21 cellular contexts compared by ENCODE assay signal in the genomic region with DNA sequence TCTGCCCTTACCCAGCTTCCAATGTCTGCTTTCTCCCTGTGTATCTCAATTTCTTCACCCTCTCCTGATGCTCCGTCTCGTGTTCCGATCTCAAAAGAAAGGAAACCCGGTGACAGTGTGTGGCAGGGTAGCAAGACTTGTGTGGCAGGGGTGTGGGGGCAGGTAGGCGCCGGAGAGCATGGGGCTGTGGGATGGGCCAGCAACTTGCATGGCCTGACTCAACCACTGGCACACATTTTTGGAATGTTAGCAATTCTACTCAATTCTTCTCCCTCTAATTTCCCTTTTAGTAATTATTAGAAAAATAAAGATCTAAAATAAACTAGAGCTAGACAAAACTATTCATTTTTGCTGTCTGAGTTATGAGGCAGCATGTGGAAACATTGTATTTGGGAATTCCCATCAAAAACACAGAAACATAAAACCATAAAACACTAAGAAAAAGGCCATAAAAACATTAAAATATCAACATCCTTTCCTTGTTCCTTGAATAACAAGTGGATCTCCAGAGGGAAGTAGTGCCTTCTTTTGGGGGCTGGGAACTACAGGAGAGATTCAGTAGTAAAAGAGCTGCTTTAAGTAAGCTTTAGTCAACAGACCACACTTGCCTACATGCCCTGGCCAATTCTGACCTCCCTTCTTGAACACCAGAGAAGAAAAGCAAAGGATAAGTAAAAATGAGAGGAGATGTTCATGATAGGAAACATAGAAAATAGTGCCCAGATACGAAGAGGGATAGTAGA. TPM values are rescaled to one million over a fixed set of nuclear protein-coding genes. Genes with fewer than 3 reads are reported as not detected.
DNase-seq lines count a peak whose midpoint lies in the region; ATAC-seq, FAIRE-seq and TF ChIP-seq lines count a peak whose summit lies in the region.
"Had no signal": no experiment of that assay in that cellular context is flagged by ENCODE, and none has a peak within 500 bp of the region (broad histone marks: within the 10 kb centered on the region; RNA-seq: fewer than 3 reads in every experiment).

No MANE protein-coding gene starts in this region.

- no peak overlapping the region for H2AFZ ChIP-seq in ACC112 (ENCODE audit: low read length, unreplicated experiment)

- H3K79me2 ChIP-seq in ACC112 (ENCODE audit: control insufficient read depth, insufficient read depth, low read length, unreplicated experiment): peaks cover 72% of the 10 kb centered on the region

- peak overlapping the region; percentile 77 for H3K27ac Mint-ChIP-seq in HFFc6
- no peak overlapping the region for H3K27ac Mint-ChIP-seq in activated CD8-positive, alpha-beta memory T cell treated with anti-CD3 and anti-CD28 coated beads, Interleukin-2, amount 10 ng/mL, durations not matched to agents 7 days and 5 days
- H3K27ac Mint-ChIP-seq: activated naive CD8-positive, alpha-beta T cell treated with anti-CD3 and anti-CD28 coated beads, Interleukin-2, amount 50 U/mL, for 24 hours; activated T-helper 1 cell treated with anti-CD3 and anti-CD28 coated beads, Interleukin-12 subunit alpha, Interleukin-12 subunit beta, Interleukin-2, Interleukin-4 antibody, amounts not matched to agents 30 ng/mL and 10 ng/mL and 1 ng/mL, durations not matched to agents 14 hours and 24 hours and 36 hours; endodermal cell; stimulated activated memory B cell treated with anti-CD40 and anti-IgM and Interleukin-4, amounts not matched to agents 10 μg/mL and 1 μg/mL and 100 μg/mL, for 72 hours had no signal

- peaks cover 66% of the 10 kb centered on the region for H3K4me1 Mint-ChIP-seq in HFFc6 (ENCODE audit: low read depth)
- no peaks in the 10 kb centered on the region for H3K4me1 Mint-ChIP-seq in activated CD8-positive, alpha-beta memory T cell treated with anti-CD3 and anti-CD28 coated beads, Interleukin-2, amount 10 ng/mL, durations not matched to agents 7 days and 5 days
- H3K4me1 Mint-ChIP-seq: activated naive CD8-positive, alpha-beta T cell treated with anti-CD3 and anti-CD28 coated beads, Interleukin-2, amount 50 U/mL, for 24 hours; endodermal cell; stimulated activated memory B cell treated with anti-CD40 and anti-IgM and Interleukin-4, amounts not matched to agents 10 μg/mL and 1 μg/mL and 100 μg/mL, for 72 hours had no signal

- H3K27me3 ChIP-seq in ACC112 (ENCODE audit: insufficient read depth, low read length): no peaks in the 10 kb centered on the region
- H3K27me3 ChIP-seq in sigmoid colon: no peaks in the 10 kb centered on the region
- no peaks in the 10 kb centered on the region for H3K27me3 ChIP-seq in upper lobe of left lung
- H3K27me3 ChIP-seq: foreskin keratinocyte had no signal

- H3K27me3 Mint-ChIP-seq in HFFc6 (ENCODE audit: insufficient read depth): no peaks in the 10 kb centered on the region
- no peaks in the 10 kb centered on the region for H3K27me3 Mint-ChIP-seq in activated CD8-positive, alpha-beta memory T cell treated with anti-CD3 and anti-CD28 coated beads, Interleukin-2, amount 10 ng/mL, durations not matched to agents 7 days and 5 days
- H3K27me3 Mint-ChIP-seq: activated naive CD8-positive, alpha-beta T cell treated with anti-CD3 and anti-CD28 coated beads, Interleukin-2, amount 50 U/mL, for 24 hours; stimulated activated memory B cell treated with anti-CD40 and anti-IgM and Interleukin-4, amounts not matched to agents 10 μg/mL and 1 μg/mL and 100 μg/mL, for 72 hours had no signal

- H3K4me3 Mint-ChIP-seq in HFFc6: peak overlapping the region; percentile 47
- H3K4me3 Mint-ChIP-seq in activated CD8-positive, alpha-beta memory T cell treated with anti-CD3 and anti-CD28 coated beads, Interleukin-2, amount 10 ng/mL, durations not matched to agents 7 days and 5 days: no peak overlapping the region
- H3K4me3 Mint-ChIP-seq: activated naive CD8-positive, alpha-beta T cell treated with anti-CD3 and anti-CD28 coated beads, Interleukin-2, amount 50 U/mL, for 24 hours; activated T-helper 1 cell treated with anti-CD3 and anti-CD28 coated beads, Interleukin-12 subunit alpha, Interleukin-12 subunit beta, Interleukin-2, Interleukin-4 antibody, amounts not matched to agents 30 ng/mL and 10 ng/mL and 1 ng/mL, durations not matched to agents 14 hours and 24 hours and 36 hours; endodermal cell; stimulated activated memory B cell treated with anti-CD40 and anti-IgM and Interleukin-4, amounts not matched to agents 10 μg/mL and 1 μg/mL and 100 μg/mL, for 72 hours had no signal

- peak overlapping the region; percentile 61 for H3K27ac ChIP-seq in ACC112 (ENCODE audit: low read depth, low read length)
- H3K27ac ChIP-seq in sigmoid colon: peak overlapping the region in 3 of 4 donors; percentile 8 to 39 (median 35)
- no peak overlapping the region for H3K27ac ChIP-seq in upper lobe of left lung
- H3K27ac ChIP-seq: foreskin keratinocyte, left ventricle myocardium inferior had no signal

- no peaks in the 10 kb centered on the region for H3K9me3 Mint-ChIP-seq in HFFc6
- peaks cover 5% of the 10 kb centered on the region for H3K9me3 Mint-ChIP-seq in activated CD8-positive, alpha-beta memory T cell treated with anti-CD3 and anti-CD28 coated beads, Interleukin-2, amount 10 ng/mL, durations not matched to agents 7 days and 5 days (ENCODE audit: low read depth)
- H3K9me3 Mint-ChIP-seq: activated naive CD8-positive, alpha-beta T cell treated with anti-CD3 and anti-CD28 coated beads, Interleukin-2, amount 50 U/mL, for 24 hours; activated T-helper 1 cell treated with anti-CD3 and anti-CD28 coated beads, Interleukin-12 subunit alpha, Interleukin-12 subunit beta, Interleukin-2, Interleukin-4 antibody, amounts not matched to agents 30 ng/mL and 10 ng/mL and 1 ng/mL, durations not matched to agents 14 hours and 24 hours and 36 hours had no signal

- TF ChIP-seq CTCF in HFFc6 (IDR thresholded peaks at IDR 0.05): no peak
- TF ChIP-seq CTCF in sigmoid colon (IDR thresholded peaks at IDR 0.05): no peak
- TF ChIP-seq CTCF in upper lobe of left lung (IDR thresholded peaks at IDR 0.05): no peak

- ATAC-seq in GM21367 (IDR thresholded peaks at IDR 0.05; ENCODE audit: unreplicated experiment): no peak
- ATAC-seq in Right ventricle myocardium inferior: no peak
- ATAC-seq in activated CD8-positive, alpha-beta memory T cell treated with anti-CD3 and anti-CD28 coated beads, Interleukin-2, amount 10 ng/mL, durations not matched to agents 7 days and 5 days: no peak
- no peak for ATAC-seq in upper lobe of left lung (ENCODE audit: low FRiP score in 2 of 2)
- ATAC-seq: activated naive CD8-positive, alpha-beta T cell treated with anti-CD3 and anti-CD28 coated beads, Interleukin-2, amount 50 U/mL, for 24 hours; foreskin keratinocyte; stimulated activated memory B cell treated with anti-CD40 and anti-IgM and Interleukin-4, amounts not matched to agents 10 μg/mL and 1 μg/mL and 100 μg/mL, for 72 hours had no signal

- H3K4me3 ChIP-seq in ACC112 (ENCODE audit: low read depth, low read length) (no peak overlapping the region), sigmoid colon (no peak overlapping the region), upper lobe of left lung (no peak overlapping the region)
- H3K4me3 ChIP-seq: HAP-1, left ventricle myocardium inferior had no signal

- 17 to 68% methylated on average over 7 of the region's 7 CpGs for WGBS in sigmoid colon, 2 donors
- WGBS in upper lobe of left lung, 2 donors: 89 to 91% methylated on average over 7 of the region's 7 CpGs

- H3K36me3 ChIP-seq in ACC112 (ENCODE audit: insufficient read depth, low read length): peaks cover 21% of the 10 kb centered on the region
- H3K36me3 ChIP-seq in sigmoid colon: peaks cover 0 to 4% (median 0%) of the 10 kb centered on the region in 4 donors
- no peaks in the 10 kb centered on the region for H3K36me3 ChIP-seq in upper lobe of left lung
- H3K36me3 ChIP-seq: HAP-1, left ventricle myocardium inferior had no signal

- FAIRE-seq in colon (lab: Jason Lieb, UNC): peak; percentile 41

- H3K9me3 ChIP-seq in sigmoid colon (no peaks in the 10 kb centered on the region), upper lobe of left lung (no peaks in the 10 kb centered on the region)
- H3K9me3 ChIP-seq: Caco-2, HAP-1, left ventricle myocardium inferior had no signal

- CTCF ChIA-PET in activated CD8-positive, alpha-beta memory T cell treated with anti-CD3 and anti-CD28 coated beads, Interleukin-2, amount 10 ng/mL, durations not matched to agents 7 days and 5 days (lab: Charles Lee): no interaction called here

- TF ChIP-seq EP300 in sigmoid colon (IDR thresholded peaks at IDR 0.05) (no peak), upper lobe of left lung (IDR thresholded peaks at IDR 0.05) (no peak)

- H3K36me3 Mint-ChIP-seq in HFFc6 (ENCODE audit: low read depth): peaks cover 20% of the 10 kb centered on the region
- no peaks in the 10 kb centered on the region for H3K36me3 Mint-ChIP-seq in activated CD8-positive, alpha-beta memory T cell treated with anti-CD3 and anti-CD28 coated beads, Interleukin-2, amount 10 ng/mL, durations not matched to agents 7 days and 5 days
- H3K36me3 Mint-ChIP-seq: stimulated activated memory B cell treated with anti-CD40 and anti-IgM and Interleukin-4, amounts not matched to agents 10 μg/mL and 1 μg/mL and 100 μg/mL, for 72 hours had no signal

- peaks cover 46% of the 10 kb centered on the region for H3K4me1 ChIP-seq in ACC112 (ENCODE audit: control insufficient read depth, insufficient read depth, low read length, unreplicated experiment)
- H3K4me1 ChIP-seq in sigmoid colon: peaks cover 0 to 47% (median 31%) of the 10 kb centered on the region in 4 donors
- H3K4me1 ChIP-seq in upper lobe of left lung: no peaks in the 10 kb centered on the region
- H3K4me1 ChIP-seq: HAP-1 had no signal

- intact Hi-C loops in sigmoid colon (cut with DNase I) (no loop called here), Right ventricle myocardium inferior (cut with DNase I) (no loop called here)

- DNase-seq in HFFc6: peak; percentile 32
- DNase-seq in sigmoid colon: no peak
- DNase-seq in Right ventricle myocardium inferior (ENCODE audit: missing footprints): no peak
- no peak for DNase-seq in activated CD8-positive, alpha-beta memory T cell treated with anti-CD3 and anti-CD28 coated beads, Interleukin-2, amount 10 ng/mL, durations not matched to agents 7 days and 5 days
- DNase-seq in upper lobe of left lung: no peak
- DNase-seq: activated CD4-positive, alpha-beta T cell treated with anti-CD3 and anti-CD28 coated beads, Interleukin-2, amount 50 U/mL, for 4 hours; activated naive CD8-positive, alpha-beta T cell treated with anti-CD3 and anti-CD28 coated beads, Interleukin-2, amount 50 U/mL, for 24 hours; Caco-2; endodermal cell; foreskin keratinocyte; Karpas-422; left ventricle myocardium inferior; NCI-H187; posterior cingulate gyrus; T1000 had no signal

- TF ChIP-seq POLR2A in sigmoid colon (IDR thresholded peaks at IDR 0.05) (no peak), upper lobe of left lung (IDR thresholded peaks at IDR 0.05) (no peak)

RNA-seq across cellular contexts. Expression of a gene that starts 21.8 kb away (rescaled TPM):
- 10 to 100 TPM; 52.4 to 74.6 (median 61.4) TPM for total RNA-seq in HFFc6 (2021; fragmentation: NEBNext Ultra II Directional; extraction: Animal tissue kit (Norgen Biotek cat#: 25700))
- total RNA-seq in sigmoid colon (100 to 1,000 TPM; 213 to 298 (median 250) TPM), Right ventricle myocardium inferior (67.8 TPM), upper lobe of left lung (10 to 100 TPM; 30.7 to 81.7 (median 50.1) TPM)
- 10 to 100 TPM in 1 of 3 donors, 1 to 10 TPM in 2; 8.4 to 20.6 (median 8.6) TPM for polyA plus RNA-seq in sigmoid colon
- not detected for total RNA-seq in activated CD8-positive, alpha-beta memory T cell treated with anti-CD3 and anti-CD28 coated beads, Interleukin-2, amount 10 ng/mL, durations not matched to agents 7 days and 5 days
- total RNA-seq: activated T-helper 1 cell treated with anti-CD3 and anti-CD28 coated beads, Interleukin-12 subunit alpha, Interleukin-12 subunit beta, Interleukin-2, Interleukin-4 antibody, amounts not matched to agents 30 ng/mL and 10 ng/mL and 1 ng/mL, durations not matched to agents 14 hours and 24 hours and 36 hours had no signal

Comparison
In these comparisons a context has a peak if more than half of its experiments do, and no peak if none do; other contexts are left out.
1. H3K27ac ChIP-seq: peak in ACC112 (single experiment) and sigmoid colon (3 of 4); none in upper lobe of left lung (0 of 4).
2. RNA of a gene that starts 21.8 kb away (total RNA-seq): 213 to 298 TPM in sigmoid colon, 67.8 TPM in Right ventricle myocardium inferior (single experiment), 52.4 to 74.6 TPM in HFFc6 and 30.7 to 81.7 TPM in upper lobe of left lung; not detected in activated CD8-positive, alpha-beta memory T cell treated with anti-CD3 and anti-CD28 coated beads, Interleukin-2, amount 10 ng/mL, durations not matched to agents 7 days and 5 days; every median in the first group is over 10 times any median in the second.